In the genomic region with DNA sequence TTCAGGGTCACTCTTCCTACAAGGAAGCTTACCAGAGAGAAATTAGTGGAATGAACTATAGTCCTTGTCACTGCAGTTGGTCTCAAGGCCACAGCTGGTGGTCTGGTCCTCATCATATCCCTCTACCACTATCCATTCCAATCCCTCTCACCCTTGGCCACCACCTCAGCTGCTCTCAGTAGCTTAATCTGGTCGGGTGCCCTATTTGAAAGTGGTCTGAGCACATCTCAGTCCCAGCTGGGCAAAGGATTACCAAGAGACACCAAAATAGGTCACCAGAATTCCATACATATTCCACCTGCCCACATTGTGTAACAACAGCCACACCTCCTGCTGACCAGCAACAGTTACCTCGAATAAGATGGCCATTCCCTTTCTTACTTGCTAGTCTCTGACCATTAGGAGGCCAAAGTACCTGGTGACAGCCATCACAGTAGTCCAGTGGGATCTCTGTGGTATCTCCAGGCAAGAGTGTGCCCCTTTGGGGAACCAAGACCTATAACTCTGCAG, we compare ENCODE assay signal across 24 cellular contexts. TPM values are rescaled to one million over a fixed set of nuclear protein-coding genes. Genes with fewer than 3 reads are reported as not detected.
DNase-seq lines count a peak whose midpoint lies in the region; ATAC-seq and TF ChIP-seq lines count a peak whose summit lies in the region.
"Had no signal": no experiment of that assay in that cellular context is flagged by ENCODE, and none has a peak within 500 bp of the region (broad histone marks: within the 10 kb centered on the region; RNA-seq: fewer than 3 reads in every experiment).

No MANE protein-coding gene starts in this region.

- H3K9me3 ChIP-seq in aorta (ENCODE audit: control insufficient read depth, low read length): no peaks in the 10 kb centered on the region
- H3K9me3 ChIP-seq: Caco-2, sigmoid colon, suprapubic skin, uterus had no signal

- DNase-seq in natural killer cell treated with Interleukin-12 subunit alpha and Interleukin-12 subunit beta and Interleukin-15 and Interleukin-18, amount 100 ng/mL, for 72 hours (ENCODE audit: low spot score): no peak
- DNase-seq in natural killer cell (no peak), RWPE1 (ENCODE audit: low spot score) (no peak), immature natural killer cell (no peak), hippocampal formation (lab: John Stamatoyannopoulos, UW) (no peak), SHP77 (lab: John Stamatoyannopoulos, UW) (no peak), aorta (no peak)
- DNase-seq: activated CD4-positive, alpha-beta T cell treated with anti-CD3 and anti-CD28 coated beads for 48 hours; activated naive CD4-positive, alpha-beta T cell treated with anti-CD3 and anti-CD28 coated beads, Interleukin-2, amount 10 ng/mL, durations not matched to agents 7 days and 5 days; Caco-2; central memory CD4-positive, alpha-beta T cell; dorsolateral prefrontal cortex; GM23248; head of caudate nucleus; left colon; NCI-H2081 treated with DMSO at 0.1 percent for 48 hours; NCI-H446; Right ventricle myocardium superior; sigmoid colon; SW 1271; uterus had no signal

- H3K4me1 ChIP-seq in aorta (ENCODE audit: control insufficient read depth in 1 of 2, insufficient read depth in 2 of 2, low read length in 2 of 2): no peaks in the 10 kb centered on the region
- H3K4me1 ChIP-seq: uterus had no signal

- no peak for ATAC-seq in natural killer cell treated with Interleukin-12 subunit alpha and Interleukin-12 subunit beta and Interleukin-15 and Interleukin-18, amount 100 ng/mL, for 72 hours
- ATAC-seq in natural killer cell: no peak
- no peak for ATAC-seq in aorta (ENCODE audit: low FRiP score)
- ATAC-seq: left colon had no signal

- H3K27me3 ChIP-seq in aorta (ENCODE audit: control insufficient read depth in 1 of 2, insufficient read depth in 2 of 2, low read length in 1 of 2): no peaks in the 10 kb centered on the region
- H3K27me3 ChIP-seq: dorsolateral prefrontal cortex, sigmoid colon, suprapubic skin, uterus had no signal

- no peaks in the 10 kb centered on the region for H3K27me3 Mint-ChIP-seq in natural killer cell treated with Interleukin-12 subunit alpha and Interleukin-12 subunit beta and Interleukin-15 and Interleukin-18, amount 100 ng/mL, for 72 hours
- no peaks in the 10 kb centered on the region for H3K27me3 Mint-ChIP-seq in natural killer cell (ENCODE audit: low read depth in 2 of 2)
- peaks cover 14 to 24% (median 15%) of the 10 kb centered on the region in 3 donors for H3K27me3 Mint-ChIP-seq in immature natural killer cell (ENCODE audit: low read depth in 3 of 3)

- no peak overlapping the region for H3K4me3 Mint-ChIP-seq in natural killer cell treated with Interleukin-12 subunit alpha and Interleukin-12 subunit beta and Interleukin-15 and Interleukin-18, amount 100 ng/mL, for 72 hours
- H3K4me3 Mint-ChIP-seq in natural killer cell (no peak overlapping the region), immature natural killer cell (no peak overlapping the region)
- H3K4me3 Mint-ChIP-seq: activated naive CD4-positive, alpha-beta T cell treated with anti-CD3 and anti-CD28 coated beads, Interleukin-2, amount 10 ng/mL, durations not matched to agents 7 days and 5 days; mesothelial cell of epicardium; neural progenitor cell had no signal

- WGBS in aorta, 2 donors: 75 to 82% methylated on average over 2 of the region's 2 CpGs

- CTCF ChIA-PET in RWPE1 (lab: Yijun Ruan, JAX): interaction anchor here (0.6 kb wide), 1 partner anchor 195 kb away, joined by 3 read pairs; no protein-coding TSS in a partner anchor

- no peaks in the 10 kb centered on the region for H3K36me3 ChIP-seq in aorta (ENCODE audit: control insufficient read depth in 1 of 2, insufficient read depth in 2 of 2, low read length in 1 of 2)
- H3K36me3 ChIP-seq: neural progenitor cell, sigmoid colon, suprapubic skin, uterus had no signal

- H3K27ac Mint-ChIP-seq in natural killer cell treated with Interleukin-12 subunit alpha and Interleukin-12 subunit beta and Interleukin-15 and Interleukin-18, amount 100 ng/mL, for 72 hours: peak overlapping the region; percentile 97
- no peak overlapping the region for H3K27ac Mint-ChIP-seq in natural killer cell
- peak overlapping the region in 5 of 6 donors; percentile 23 to 99 (median 80) for H3K27ac Mint-ChIP-seq in immature natural killer cell
- H3K27ac Mint-ChIP-seq: mesothelial cell of epicardium, neural progenitor cell had no signal

- POLR2A ChIA-PET in RWPE1 (lab: Yijun Ruan, JAX; ENCODE audit: low non-redundant PET): no interaction called here

- H3K9me3 Mint-ChIP-seq in natural killer cell treated with Interleukin-12 subunit alpha and Interleukin-12 subunit beta and Interleukin-15 and Interleukin-18, amount 100 ng/mL, for 72 hours: peaks cover 5% of the 10 kb centered on the region
- H3K9me3 Mint-ChIP-seq in natural killer cell (peaks cover 0 to 4% of the 10 kb centered on the region in 2 donors), immature natural killer cell (no peaks in the 10 kb centered on the region)
- H3K9me3 Mint-ChIP-seq: mesothelial cell of epicardium had no signal

- TF ChIP-seq CTCF in natural killer cell (IDR thresholded peaks at IDR 0.05) (no peak), RWPE1 (conservative IDR thresholded peaks at IDR 0.05; ENCODE audit: low read depth) (no peak)

- H3K4me1 Mint-ChIP-seq in natural killer cell treated with Interleukin-12 subunit alpha and Interleukin-12 subunit beta and Interleukin-15 and Interleukin-18, amount 100 ng/mL, for 72 hours (ENCODE audit: low read depth in 2 of 2): peaks cover 27 to 39% of the 10 kb centered on the region in 2 donors
- H3K4me1 Mint-ChIP-seq in natural killer cell (peaks cover 31 to 32% of the 10 kb centered on the region in 2 donors), immature natural killer cell (peaks cover 29 to 30% of the 10 kb centered on the region in 2 donors)

- H3K4me3 ChIP-seq in aorta (ENCODE audit: low read length in 2 of 2): no peak overlapping the region
- H3K4me3 ChIP-seq: dorsolateral prefrontal cortex, GM23248, neural progenitor cell, sigmoid colon, suprapubic skin, uterus had no signal

- intact Hi-C loops in natural killer cell (cut with micrococcal nuclease): no loop called here
- intact Hi-C loops in aorta (cut with DNase I): no loop called here

- H3K27ac ChIP-seq in RWPE1 (peak overlapping the region; percentile 29; the same call in 1 of the 2 replicates), aorta (ENCODE audit: low read depth in 1 of 2, low read length in 2 of 2) (no peak overlapping the region)
- H3K27ac ChIP-seq: dorsolateral prefrontal cortex, GM23248, neural progenitor cell, sigmoid colon, suprapubic skin, uterus had no signal

- peaks cover 10% of the 10 kb centered on the region for H3K36me3 Mint-ChIP-seq in natural killer cell treated with Interleukin-12 subunit alpha and Interleukin-12 subunit beta and Interleukin-15 and Interleukin-18, amount 100 ng/mL, for 72 hours
- H3K36me3 Mint-ChIP-seq in natural killer cell (peaks cover 6% of the 10 kb centered on the region), immature natural killer cell (peaks cover 3 to 5% (median 5%) of the 10 kb centered on the region in 3 donors)
- H3K36me3 Mint-ChIP-seq: mesothelial cell of epicardium had no signal

RNA-seq across cellular contexts. Expression of gene ZC3HAV1, which starts 3.3 kb away (rescaled TPM):
- total RNA-seq in natural killer cell treated with Interleukin-12 subunit alpha and Interleukin-12 subunit beta and Interleukin-15 and Interleukin-18, amount 100 ng/mL, for 72 hours: 100 to 1,000 TPM in 1 of 2 donors, 10 to 100 TPM in 1; 88.2 to 104 TPM
- total RNA-seq in natural killer cell (100 to 1,000 TPM; 129 to 153 (median 137) TPM), aorta (10 to 100 TPM; 28.2 to 39.5 TPM)
- polyA plus RNA-seq in immature natural killer cell (100 to 1,000 TPM in 1 of 3 donors, 10 to 100 TPM in 2; 69.4 to 121 (median 74.5) TPM), aorta (1 to 10 TPM; 4.1 to 8.6 TPM)

Comparison
In these comparisons a context has a peak if more than half of its experiments do, and no peak if none do; other contexts are left out.
1. H3K27ac Mint-ChIP-seq: peak in natural killer cell treated with Interleukin-12 subunit alpha and Interleukin-12 subunit beta and Interleukin-15 and Interleukin-18, amount 100 ng/mL, for 72 hours (2 of 2) and immature natural killer cell (5 of 6); none in natural killer cell (0 of 2).